In the genomic region with DNA sequence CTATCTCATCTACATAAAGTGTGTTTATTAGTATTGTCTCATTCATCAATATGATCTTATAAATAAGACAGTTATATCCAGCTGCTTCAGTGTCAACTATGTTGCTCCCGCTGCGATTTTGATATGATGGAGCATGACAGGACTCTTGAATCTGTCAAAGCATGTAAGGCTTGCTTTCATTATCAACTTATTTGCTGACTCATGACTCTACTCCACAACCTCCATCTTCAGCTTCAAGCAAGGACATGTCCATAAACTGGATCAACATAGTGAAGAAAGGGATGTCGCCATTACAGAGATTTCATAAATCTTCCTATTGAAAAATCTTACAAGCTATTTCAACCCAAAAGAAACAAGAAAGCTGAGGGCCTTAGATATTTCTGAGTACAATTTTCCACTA, we compare ENCODE assay signal across 1 cellular context.
A peak's percentile ranks its signal among the peaks of the same experiment; 100 is the strongest.
TF ChIP-seq lines count a peak whose summit lies in the region.

No MANE protein-coding gene starts in this region.

TF ChIP-seq in K562, 482 proteins besides CTCF, POLR2A, EP300 and RAD21 (continues in another document):
- TF ChIP-seq KLF1 (tag; IDR thresholded peaks at IDR 0.05) (no peak), ZSCAN32 (CRISPR knock-in tag; IDR thresholded peaks at IDR 0.05) (no peak), FUS (optimal IDR thresholded peaks at IDR 0.05; ENCODE audit: low read depth, low read length) (no peak), ZNF778 (CRISPR knock-in tag; IDR thresholded peaks at IDR 0.05) (no peak), ZC3H8 (IDR thresholded peaks at IDR 0.05) (no peak), ZNF444 (CRISPR knock-in tag; IDR thresholded peaks at IDR 0.05) (no peak), PHF8 (IDR thresholded peaks at IDR 0.05; ENCODE audit: borderline replicate concordance, low read length) (no peak), PCBP1 (IDR thresholded peaks at IDR 0.05; ENCODE audit: low read depth, low read length, poor library complexity, severe bottlenecking) (no peak), FOSL1 (tag; conservative IDR thresholded peaks at IDR 0.05) (no peak), ZNF133 (CRISPR knock-in tag; IDR thresholded peaks at IDR 0.05) (no peak), DDX20 (tag; IDR thresholded peaks at IDR 0.05; ENCODE audit: low read depth) (no peak), RAD51 (IDR thresholded peaks at IDR 0.05; ENCODE audit: borderline replicate concordance, low read depth) (no peak), SIRT6 (IDR thresholded peaks at IDR 0.05; ENCODE audit: low read depth, low read length) (no peak), HDAC6 (IDR thresholded peaks at IDR 0.05; ENCODE audit: low read depth, low read length) (no peak), HNRNPUL1 (IDR thresholded peaks at IDR 0.05; ENCODE audit: low read length) (no peak), ZBTB8A (IDR thresholded peaks at IDR 0.05; ENCODE audit: partially characterized antibody) (no peak), MYBL2 (IDR thresholded peaks at IDR 0.05; ENCODE audit: low read depth) (no peak), MYBL2 (CRISPR knock-in tag; IDR thresholded peaks at IDR 0.05; ENCODE audit: borderline replicate concordance) (no peak), ZNF76 (CRISPR knock-in tag; IDR thresholded peaks at IDR 0.05; ENCODE audit: borderline replicate concordance) (no peak), C11orf30 (IDR thresholded peaks at IDR 0.05; ENCODE audit: low read depth) (0 out of 2 replicates have a peak, but pooled peaks have one; percentile 24), NONO (IDR thresholded peaks at IDR 0.05; ENCODE audit: low read depth in 2 of 2, low read length in 1 of 2) (no peak), GABPA (tag; conservative IDR thresholded peaks at IDR 0.05; ENCODE audit: low read depth) (no peak), MAFK (IDR thresholded peaks at IDR 0.05; ENCODE audit: low read length) (peak; percentile 44; the same call in 1 of the 2 replicates), OTX1 (CRISPR knock-in tag; IDR thresholded peaks at IDR 0.05) (no peak), FOXM1 (IDR thresholded peaks at IDR 0.05; ENCODE audit: low read depth) (no peak), FOXM1 (CRISPR knock-in tag; IDR thresholded peaks at IDR 0.05; ENCODE audit: low read depth) (no peak), ZNF507 (tag; conservative IDR thresholded peaks at IDR 0.05) (no peak), BACH1 (tag; IDR thresholded peaks at IDR 0.05) (peak; percentile 58; the same call in 1 of the 2 replicates), BRCA1 (IDR thresholded peaks at IDR 0.05) (no peak), BRCA1 (CRISPR knock-in tag; IDR thresholded peaks at IDR 0.05) (no peak), ZBTB5 (IDR thresholded peaks at IDR 0.05) (no peak), CHD4 (IDR thresholded peaks at IDR 0.05; ENCODE audit: insufficient read depth, insufficient replicate concordance, low read depth, low read length, poor library complexity, severe bottlenecking) (no peak), MAFF (IDR thresholded peaks at IDR 0.05; ENCODE audit: low read length) (peak; percentile 37), ZNF316 (IDR thresholded peaks at IDR 0.05) (peak; percentile 49), ELF2 (CRISPR knock-in tag; IDR thresholded peaks at IDR 0.05) (no peak), ZNF699 (CRISPR knock-in tag; IDR thresholded peaks at IDR 0.05; ENCODE audit: insufficient replicate concordance) (no peak), SAP30 (IDR thresholded peaks at IDR 0.05; ENCODE audit: borderline replicate concordance, insufficient read depth, low read depth, low read length, poor library complexity, severe bottlenecking) (no peak), ZNF75A (CRISPR knock-in tag; IDR thresholded peaks at IDR 0.05) (no peak), MAFG (tag; conservative IDR thresholded peaks at IDR 0.05) (peak; percentile 93), CHD2 (IDR thresholded peaks at IDR 0.05; ENCODE audit: low read depth, low read length) (no peak), MYNN (IDR thresholded peaks at IDR 0.05) (no peak), MYNN (CRISPR knock-in tag; IDR thresholded peaks at IDR 0.05) (no peak), MCM3 (IDR thresholded peaks at IDR 0.05) (no peak), NFE2L1 (tag; IDR thresholded peaks at IDR 0.05; ENCODE audit: borderline replicate concordance, low read depth) (peak; percentile 47; the same call in 1 of the 2 replicates), ZNF184 (CRISPR knock-in tag; IDR thresholded peaks at IDR 0.05) (no peak), HDAC3 (IDR thresholded peaks at IDR 0.05; ENCODE audit: borderline replicate concordance, partially characterized antibody) (no peak), ZNF263 (CRISPR knock-in tag; IDR thresholded peaks at IDR 0.05; ENCODE audit: borderline replicate concordance) (no peak)
- TF ChIP-seq, protein P1, sequence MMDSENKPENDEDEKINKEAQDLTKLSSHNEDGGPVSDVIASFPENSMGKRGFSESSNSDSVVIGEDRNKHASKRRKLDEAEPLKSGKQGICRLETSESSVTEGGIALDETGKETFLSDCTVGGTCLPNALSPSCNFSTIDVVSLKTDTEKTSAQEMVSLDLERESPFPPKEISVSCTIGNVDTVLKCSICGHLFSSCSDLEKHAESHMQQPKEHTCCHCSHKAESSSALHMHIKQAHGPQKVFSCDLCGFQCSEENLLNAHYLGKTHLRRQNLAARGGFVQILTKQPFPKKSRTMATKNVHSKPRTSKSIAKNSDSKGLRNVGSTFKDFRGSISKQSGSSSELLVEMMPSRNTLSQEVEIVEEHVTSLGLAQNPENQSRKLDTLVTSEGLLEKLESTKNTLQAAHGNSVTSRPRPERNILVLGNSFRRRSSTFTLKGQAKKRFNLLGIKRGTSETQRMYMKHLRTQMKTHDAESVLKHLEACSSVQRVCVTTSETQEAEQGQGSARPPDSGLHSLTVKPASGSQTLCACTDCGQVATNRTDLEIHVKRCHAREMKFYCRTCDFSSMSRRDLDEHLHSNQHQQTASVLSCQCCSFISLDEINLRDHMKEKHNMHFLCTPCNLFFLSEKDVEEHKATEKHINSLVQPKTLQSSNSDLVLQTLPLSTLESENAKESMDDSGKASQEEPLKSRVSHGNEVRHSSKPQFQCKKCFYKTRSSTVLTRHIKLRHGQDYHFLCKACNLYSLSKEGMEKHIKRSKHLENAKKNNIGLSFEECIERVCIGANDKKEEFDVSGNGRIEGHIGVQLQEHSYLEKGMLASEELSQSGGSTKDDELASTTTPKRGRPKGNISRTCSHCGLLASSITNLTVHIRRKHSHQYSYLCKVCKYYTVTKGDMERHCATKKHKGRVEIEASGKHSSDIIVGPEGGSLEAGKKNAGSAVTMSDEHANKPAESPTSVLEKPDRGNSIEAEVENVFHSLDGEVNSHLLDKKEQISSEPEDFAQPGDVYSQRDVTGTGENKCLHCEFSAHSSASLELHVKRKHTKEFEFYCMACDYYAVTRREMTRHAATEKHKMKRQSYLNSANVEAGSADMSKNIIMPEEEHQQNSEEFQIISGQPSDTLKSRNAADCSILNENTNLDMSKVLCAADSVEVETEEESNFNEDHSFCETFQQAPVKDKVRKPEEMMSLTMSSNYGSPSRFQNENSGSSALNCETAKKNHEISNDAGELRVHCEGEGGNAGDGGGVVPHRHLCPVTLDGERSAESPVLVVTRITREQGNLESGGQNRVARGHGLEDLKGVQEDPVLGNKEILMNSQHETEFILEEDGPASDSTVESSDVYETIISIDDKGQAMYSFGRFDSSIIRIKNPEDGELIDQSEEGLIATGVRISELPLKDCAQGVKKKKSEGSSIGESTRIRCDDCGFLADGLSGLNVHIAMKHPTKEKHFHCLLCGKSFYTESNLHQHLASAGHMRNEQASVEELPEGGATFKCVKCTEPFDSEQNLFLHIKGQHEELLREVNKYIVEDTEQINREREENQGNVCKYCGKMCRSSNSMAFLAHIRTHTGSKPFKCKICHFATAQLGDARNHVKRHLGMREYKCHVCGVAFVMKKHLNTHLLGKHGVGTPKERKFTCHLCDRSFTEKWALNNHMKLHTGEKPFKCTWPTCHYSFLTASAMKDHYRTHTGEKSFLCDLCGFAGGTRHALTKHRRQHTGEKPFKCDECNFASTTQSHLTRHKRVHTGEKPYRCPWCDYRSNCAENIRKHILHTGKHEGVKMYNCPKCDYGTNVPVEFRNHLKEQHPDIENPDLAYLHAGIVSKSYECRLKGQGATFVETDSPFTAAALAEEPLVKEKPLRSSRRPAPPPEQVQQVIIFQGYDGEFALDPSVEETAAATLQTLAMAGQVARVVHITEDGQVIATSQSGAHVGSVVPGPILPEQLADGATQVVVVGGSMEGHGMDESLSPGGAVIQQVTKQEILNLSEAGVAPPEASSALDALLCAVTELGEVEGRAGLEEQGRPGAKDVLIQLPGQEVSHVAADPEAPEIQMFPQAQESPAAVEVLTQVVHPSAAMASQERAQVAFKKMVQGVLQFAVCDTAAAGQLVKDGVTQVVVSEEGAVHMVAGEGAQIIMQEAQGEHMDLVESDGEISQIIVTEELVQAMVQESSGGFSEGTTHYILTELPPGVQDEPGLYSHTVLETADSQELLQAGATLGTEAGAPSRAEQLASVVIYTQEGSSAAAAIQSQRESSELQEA (IDR thresholded peaks at IDR 0.05; ENCODE audit: low read depth): no peak
- TF ChIP-seq, protein P2, sequence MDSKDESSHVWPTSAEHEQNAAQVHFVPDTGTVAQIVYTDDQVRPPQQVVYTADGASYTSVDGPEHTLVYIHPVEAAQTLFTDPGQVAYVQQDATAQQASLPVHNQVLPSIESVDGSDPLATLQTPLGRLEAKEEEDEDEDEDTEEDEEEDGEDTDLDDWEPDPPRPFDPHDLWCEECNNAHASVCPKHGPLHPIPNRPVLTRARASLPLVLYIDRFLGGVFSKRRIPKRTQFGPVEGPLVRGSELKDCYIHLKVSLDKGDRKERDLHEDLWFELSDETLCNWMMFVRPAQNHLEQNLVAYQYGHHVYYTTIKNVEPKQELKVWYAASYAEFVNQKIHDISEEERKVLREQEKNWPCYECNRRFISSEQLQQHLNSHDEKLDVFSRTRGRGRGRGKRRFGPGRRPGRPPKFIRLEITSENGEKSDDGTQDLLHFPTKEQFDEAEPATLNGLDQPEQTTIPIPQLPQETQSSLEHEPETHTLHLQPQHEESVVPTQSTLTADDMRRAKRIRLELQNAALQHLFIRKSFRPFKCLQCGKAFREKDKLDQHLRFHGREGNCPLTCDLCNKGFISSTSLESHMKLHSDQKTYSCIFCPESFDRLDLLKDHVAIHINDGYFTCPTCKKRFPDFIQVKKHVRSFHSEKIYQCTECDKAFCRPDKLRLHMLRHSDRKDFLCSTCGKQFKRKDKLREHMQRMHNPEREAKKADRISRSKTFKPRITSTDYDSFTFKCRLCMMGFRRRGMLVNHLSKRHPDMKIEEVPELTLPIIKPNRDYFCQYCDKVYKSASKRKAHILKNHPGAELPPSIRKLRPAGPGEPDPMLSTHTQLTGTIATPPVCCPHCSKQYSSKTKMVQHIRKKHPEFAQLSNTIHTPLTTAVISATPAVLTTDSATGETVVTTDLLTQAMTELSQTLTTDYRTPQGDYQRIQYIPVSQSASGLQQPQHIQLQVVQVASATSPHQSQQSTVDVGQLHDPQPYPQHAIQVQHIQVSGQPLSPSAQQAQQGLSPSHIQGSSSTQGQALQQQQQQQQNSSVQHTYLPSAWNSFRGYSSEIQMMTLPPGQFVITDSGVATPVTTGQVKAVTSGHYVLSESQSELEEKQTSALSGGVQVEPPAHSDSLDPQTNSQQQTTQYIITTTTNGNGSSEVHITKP (IDR thresholded peaks at IDR 0.05; ENCODE audit: partially characterized antibody): no peak
- TF ChIP-seq, protein P3, sequence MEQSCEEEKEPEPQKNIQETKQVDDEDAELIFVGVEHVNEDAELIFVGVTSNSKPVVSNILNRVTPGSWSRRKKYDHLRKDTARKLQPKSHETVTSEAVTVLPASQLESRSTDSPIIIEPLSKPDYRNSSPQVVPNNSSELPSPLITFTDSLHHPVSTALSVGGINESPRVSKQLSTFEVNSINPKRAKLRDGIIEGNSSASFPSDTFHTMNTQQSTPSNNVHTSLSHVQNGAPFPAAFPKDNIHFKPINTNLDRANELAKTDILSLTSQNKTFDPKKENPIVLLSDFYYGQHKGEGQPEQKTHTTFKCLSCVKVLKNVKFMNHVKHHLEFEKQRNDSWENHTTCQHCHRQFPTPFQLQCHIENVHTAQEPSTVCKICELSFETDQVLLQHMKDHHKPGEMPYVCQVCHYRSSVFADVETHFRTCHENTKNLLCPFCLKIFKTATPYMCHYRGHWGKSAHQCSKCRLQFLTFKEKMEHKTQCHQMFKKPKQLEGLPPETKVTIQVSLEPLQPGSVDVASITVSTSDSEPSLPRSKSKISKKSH (CRISPR knock-in tag; IDR thresholded peaks at IDR 0.05): no peak
- TF ChIP-seq, protein P4, sequence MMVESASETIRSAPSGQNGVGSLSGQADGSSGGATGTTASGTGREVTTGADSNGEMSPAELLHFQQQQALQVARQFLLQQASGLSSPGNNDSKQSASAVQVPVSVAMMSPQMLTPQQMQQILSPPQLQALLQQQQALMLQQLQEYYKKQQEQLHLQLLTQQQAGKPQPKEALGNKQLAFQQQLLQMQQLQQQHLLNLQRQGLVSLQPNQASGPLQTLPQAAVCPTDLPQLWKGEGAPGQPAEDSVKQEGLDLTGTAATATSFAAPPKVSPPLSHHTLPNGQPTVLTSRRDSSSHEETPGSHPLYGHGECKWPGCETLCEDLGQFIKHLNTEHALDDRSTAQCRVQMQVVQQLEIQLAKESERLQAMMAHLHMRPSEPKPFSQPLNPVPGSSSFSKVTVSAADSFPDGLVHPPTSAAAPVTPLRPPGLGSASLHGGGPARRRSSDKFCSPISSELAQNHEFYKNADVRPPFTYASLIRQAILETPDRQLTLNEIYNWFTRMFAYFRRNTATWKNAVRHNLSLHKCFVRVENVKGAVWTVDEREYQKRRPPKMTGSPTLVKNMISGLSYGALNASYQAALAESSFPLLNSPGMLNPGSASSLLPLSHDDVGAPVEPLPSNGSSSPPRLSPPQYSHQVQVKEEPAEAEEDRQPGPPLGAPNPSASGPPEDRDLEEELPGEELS (CRISPR knock-in tag; IDR thresholded peaks at IDR 0.05; ENCODE audit: borderline replicate concordance): no peak
- TF ChIP-seq, protein P5, sequence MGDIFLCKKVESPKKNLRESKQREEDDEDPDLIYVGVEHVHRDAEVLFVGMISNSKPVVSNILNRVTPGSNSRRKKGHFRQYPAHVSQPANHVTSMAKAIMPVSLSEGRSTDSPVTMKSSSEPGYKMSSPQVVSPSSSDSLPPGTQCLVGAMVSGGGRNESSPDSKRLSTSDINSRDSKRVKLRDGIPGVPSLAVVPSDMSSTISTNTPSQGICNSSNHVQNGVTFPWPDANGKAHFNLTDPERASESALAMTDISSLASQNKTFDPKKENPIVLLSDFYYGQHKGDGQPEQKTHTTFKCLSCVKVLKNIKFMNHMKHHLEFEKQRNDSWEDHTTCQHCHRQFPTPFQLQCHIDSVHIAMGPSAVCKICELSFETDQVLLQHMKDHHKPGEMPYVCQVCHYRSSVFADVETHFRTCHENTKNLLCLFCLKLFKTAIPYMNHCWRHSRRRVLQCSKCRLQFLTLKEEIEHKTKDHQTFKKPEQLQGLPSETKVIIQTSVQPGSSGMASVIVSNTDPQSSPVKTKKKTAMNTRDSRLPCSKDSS (IDR thresholded peaks at IDR 0.05; ENCODE audit: low read depth, partially characterized antibody): no peak
